Comparison of ENCODE assay signal across 3 cellular contexts in genomic region chr19:33453207-33453736, GRCh38.
TF ChIP-seq lines count a peak whose summit lies in the region.

No MANE protein-coding gene starts in this region.

TF ChIP-seq in A549, 52 proteins besides CTCF, POLR2A, EP300 and RAD21:
- TF ChIP-seq BHLHE40 (IDR thresholded peaks at IDR 0.05; ENCODE audit: low read depth, low read length) = no peak
- TF ChIP-seq ELK1 (IDR thresholded peaks at IDR 0.05; ENCODE audit: low read depth, low read length) = no peak
- TF ChIP-seq NR3C1 (IDR thresholded peaks at IDR 0.05) = no peak
- TF ChIP-seq MAFK (IDR thresholded peaks at IDR 0.05; ENCODE audit: partially characterized antibody) = peak; percentile 96
- no peak for TF ChIP-seq MYC (IDR thresholded peaks at IDR 0.05; ENCODE audit: borderline replicate concordance, low read length)
- peak; percentile 52 for TF ChIP-seq ZC3H11A (IDR thresholded peaks at IDR 0.05)

TF ChIP-seq in IMR-90, 13 proteins besides CTCF, POLR2A, EP300 and RAD21:
- TF ChIP-seq MAFK (IDR thresholded peaks at IDR 0.05; ENCODE audit: low read depth, low read length) = peak; percentile 82
- no peak for TF ChIP-seq ELK1 (IDR thresholded peaks at IDR 0.05; ENCODE audit: borderline replicate concordance, low read depth, low read length)
- no peak for TF ChIP-seq BHLHE40 (IDR thresholded peaks at IDR 0.05; ENCODE audit: low read depth, low read length)
- no peak for TF ChIP-seq RFX5 (IDR thresholded peaks at IDR 0.05; ENCODE audit: low read depth, low read length)

TF ChIP-seq in K562, 482 proteins besides CTCF, POLR2A, EP300 and RAD21:
- no peak for TF ChIP-seq ETV6 (IDR thresholded peaks at IDR 0.05; ENCODE audit: borderline replicate concordance in 1 of 2, low read depth in 2 of 2, low read length in 1 of 2)
- no peak for TF ChIP-seq ETV6 (CRISPR knock-in tag; IDR thresholded peaks at IDR 0.05; ENCODE audit: borderline replicate concordance)
- peak; percentile 67 for TF ChIP-seq MAFF (IDR thresholded peaks at IDR 0.05; ENCODE audit: low read length)
- no peak for TF ChIP-seq DEAF1 (CRISPR knock-in tag; IDR thresholded peaks at IDR 0.05)
- TF ChIP-seq ZNF316 (IDR thresholded peaks at IDR 0.05) = peak; percentile 77
- peak; percentile 70; the same call in 1 of the 2 replicates for TF ChIP-seq C11orf30 (IDR thresholded peaks at IDR 0.05; ENCODE audit: low read depth)
- TF ChIP-seq MAFK (IDR thresholded peaks at IDR 0.05; ENCODE audit: low read length) = peak; percentile 60
- peak; percentile 54 for TF ChIP-seq MAFG (tag; conservative IDR thresholded peaks at IDR 0.05)
